In genomic region chr10:70315276-70315675, GRCh38 we compare ENCODE assay signal across 29 cellular contexts. TPM values are rescaled to one million over a fixed set of nuclear protein-coding genes. Genes with fewer than 3 reads are reported as not detected.
"Had no signal": no experiment of that assay in that cellular context is flagged by ENCODE, and none has a peak within 500 bp of the region (broad histone marks: within the 10 kb centered on the region; RNA-seq: fewer than 3 reads in every experiment).

No MANE protein-coding gene starts in this region.

- FAIRE-seq: endometrium, islet of Langerhans, keratinocyte had no signal

- ATAC-seq: effector memory CD8-positive, alpha-beta T cell; esophagus mucosa; gastrocnemius medialis; heart right ventricle; left cardiac atrium; left lung; left ventricle myocardium superior; lower lobe of right lung; mucosa of descending colon; naive thymus-derived CD8-positive, alpha-beta T cell had no signal

- H3K36me3 ChIP-seq: esophagus squamous epithelium, gastrocnemius medialis, heart right ventricle, left lung, lower lobe of right lung had no signal

- H3K27me3 ChIP-seq: esophagus squamous epithelium, gastrocnemius medialis, left lung had no signal

- H3K4me1 ChIP-seq: left lung had no signal

- DNase-seq: cortex of kidney; effector CD8-positive, alpha-beta T cell; effector memory CD8-positive, alpha-beta T cell; erythroblast; esophagus squamous epithelium; foreskin melanocyte; gastrocnemius medialis; glutamatergic neuron; head of caudate nucleus; heart right ventricle; hippocampal formation; left cardiac atrium; left lung; left ventricle myocardium superior; lower lobe of right lung; mesenchymal stem cell; mucosa of descending colon; naive B cell; naive thymus-derived CD8-positive, alpha-beta T cell had no signal

- H3K4me3 ChIP-seq: esophagus squamous epithelium, gastrocnemius medialis, heart right ventricle, left lung, lower lobe of right lung, mucosa of descending colon had no signal

- H3K27ac ChIP-seq: epithelial cell of prostate, esophagus squamous epithelium, gastrocnemius medialis, heart right ventricle, left lung, lower lobe of right lung had no signal

- H3K9me3 ChIP-seq: esophagus squamous epithelium, gastrocnemius medialis, heart right ventricle, left lung, lower lobe of right lung, mucosa of descending colon had no signal

RNA-seq across cellular contexts. Expression of gene NPFFR1, which starts 31.5 kb away (rescaled TPM):
- total RNA-seq: dermis microvascular lymphatic vessel endothelial cell; glomerular endothelial cell; lung microvascular endothelial cell; mesenteric fat pad; myocyte; naive thymus-derived CD8-positive, alpha-beta T cell had no signal
- polyA plus RNA-seq: heart right ventricle; keratinocyte; naive thymus-derived CD8-positive, alpha-beta T cell had no signal
